ENCODE assay signal across 1 cellular context in the genomic region with DNA sequence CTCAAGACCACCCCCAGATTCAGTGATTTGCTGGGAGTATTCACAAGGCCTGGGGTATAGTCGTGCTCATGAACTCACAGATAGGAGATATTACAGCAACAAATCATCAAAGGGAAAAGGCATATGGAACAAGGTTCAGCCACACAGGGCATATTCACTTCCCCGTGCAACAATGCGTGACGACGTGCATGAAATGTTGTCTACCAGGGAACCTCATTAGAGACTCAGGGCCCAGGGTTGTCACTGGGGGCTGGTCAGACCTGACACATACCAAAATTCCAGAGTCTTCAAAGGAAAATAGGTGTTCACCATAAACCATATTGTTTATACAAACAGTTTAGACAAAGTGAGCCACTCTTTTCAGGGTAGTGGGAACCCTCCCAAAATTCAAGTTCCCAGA.
TF ChIP-seq lines count a peak whose summit lies in the region.

No MANE protein-coding gene starts in this region.

TF ChIP-seq in IMR-90, 13 proteins besides CTCF, POLR2A, EP300 and RAD21:
- TF ChIP-seq MXI1 (IDR thresholded peaks at IDR 0.05; ENCODE audit: borderline replicate concordance, low read depth, low read length), result no peak
- no peak for TF ChIP-seq RFX5 (IDR thresholded peaks at IDR 0.05; ENCODE audit: low read depth, low read length)
- TF ChIP-seq CEBPB (IDR thresholded peaks at IDR 0.05; ENCODE audit: low read depth, low read length), result no peak
- TF ChIP-seq, protein P1, sequence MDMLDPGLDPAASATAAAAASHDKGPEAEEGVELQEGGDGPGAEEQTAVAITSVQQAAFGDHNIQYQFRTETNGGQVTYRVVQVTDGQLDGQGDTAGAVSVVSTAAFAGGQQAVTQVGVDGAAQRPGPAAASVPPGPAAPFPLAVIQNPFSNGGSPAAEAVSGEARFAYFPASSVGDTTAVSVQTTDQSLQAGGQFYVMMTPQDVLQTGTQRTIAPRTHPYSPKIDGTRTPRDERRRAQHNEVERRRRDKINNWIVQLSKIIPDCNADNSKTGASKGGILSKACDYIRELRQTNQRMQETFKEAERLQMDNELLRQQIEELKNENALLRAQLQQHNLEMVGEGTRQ (IDR thresholded peaks at IDR 0.05; ENCODE audit: low read depth, low read length), result no peak
- no peak for TF ChIP-seq CHD1 (IDR thresholded peaks at IDR 0.05; ENCODE audit: low read depth, low read length)
